ENCODE assay signal across 9 cellular contexts in the genomic region with DNA sequence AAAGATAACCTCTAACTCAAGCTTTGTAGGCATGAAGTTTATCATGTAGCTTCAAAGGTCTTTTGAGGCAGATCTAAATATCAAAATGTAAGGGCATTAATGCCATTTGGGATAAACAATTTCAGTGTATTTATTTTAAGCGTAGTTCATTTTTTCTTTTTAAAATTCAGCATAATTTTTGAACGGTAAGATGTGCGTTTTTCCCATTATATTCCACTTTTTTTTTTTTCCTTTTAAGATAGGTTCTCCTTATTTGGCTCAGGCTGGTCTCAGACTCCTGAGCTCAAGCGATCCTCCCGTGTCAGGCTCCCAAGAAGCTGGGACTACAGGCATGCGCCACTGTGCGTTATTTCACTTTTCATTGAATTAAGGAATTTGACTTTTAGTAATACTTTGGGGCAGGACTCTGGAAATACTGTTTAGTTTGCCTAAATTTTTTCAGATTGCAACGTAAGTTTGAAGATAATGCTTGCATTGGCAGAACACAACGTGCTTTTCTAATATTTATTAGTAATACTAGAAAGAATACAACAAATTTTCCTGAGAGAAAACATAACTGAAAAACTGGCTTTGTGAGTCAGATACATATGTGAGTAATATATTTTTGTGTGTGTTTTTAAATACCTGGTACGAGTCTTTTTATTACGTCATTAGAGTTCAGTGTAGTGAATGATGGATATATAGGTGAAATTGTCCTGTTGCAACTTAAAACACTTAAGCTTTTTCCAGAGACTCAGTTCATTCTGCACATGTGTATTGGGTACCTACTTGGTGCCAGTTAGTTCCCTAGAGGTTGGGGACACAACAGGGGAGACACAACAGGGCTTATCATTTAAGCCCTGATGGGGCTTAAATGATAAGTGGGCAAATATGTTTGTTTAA. TPM values are rescaled to one million over a fixed set of nuclear protein-coding genes. Genes with fewer than 3 reads are reported as not detected.
DNase-seq lines count a peak whose midpoint lies in the region; ATAC-seq and TF ChIP-seq lines count a peak whose summit lies in the region.
"Had no signal": no experiment of that assay in that cellular context is flagged by ENCODE, and none has a peak within 500 bp of the region (broad histone marks: within the 10 kb centered on the region; RNA-seq: fewer than 3 reads in every experiment).

No MANE protein-coding gene starts in this region.

- peaks cover 18 to 26% (median 22%) of the 10 kb centered on the region in 3 donors for H3K4me1 Mint-ChIP-seq in CD8-positive, alpha-beta memory T cell
- H3K4me1 Mint-ChIP-seq in naive thymus-derived CD4-positive, alpha-beta T cell = peaks cover 11 to 46% (median 32%) of the 10 kb centered on the region in 7 donors

- H3K36me3 Mint-ChIP-seq in CD8-positive, alpha-beta memory T cell = peaks cover 1 to 6% (median 4%) of the 10 kb centered on the region in 3 donors
- peaks cover 0 to 15% (median 7%) of the 10 kb centered on the region in 5 donors for H3K36me3 Mint-ChIP-seq in naive thymus-derived CD4-positive, alpha-beta T cell

- no peak overlapping the region for H3K9ac ChIP-seq in colonic mucosa (ENCODE audit: low read depth in 2 of 2, low read length in 2 of 2)

- no peak for ATAC-seq in naive thymus-derived CD4-positive, alpha-beta T cell
- no peak for ATAC-seq in HG03159 (IDR thresholded peaks at IDR 0.05; ENCODE audit: unreplicated experiment)
- no peak for ATAC-seq in GM19463 (IDR thresholded peaks at IDR 0.05; ENCODE audit: unreplicated experiment)

- H3K4me3 ChIP-seq in CD8-positive, alpha-beta memory T cell (ENCODE audit: low read length) = no peak overlapping the region
- H3K4me3 ChIP-seq in MG63 = peak overlapping the region; percentile 77
- H3K4me3 ChIP-seq in colonic mucosa = peak overlapping the region; percentile 84
- H3K4me3 ChIP-seq in naive thymus-derived CD4-positive, alpha-beta T cell (ENCODE audit: low read length) = no peak overlapping the region

- intact Hi-C loops in colonic mucosa (cut with DNase I) = no loop called here
- intact Hi-C loops in naive thymus-derived CD4-positive, alpha-beta T cell (cut with micrococcal nuclease) = loop anchor here (2.0 to 10.0 kb wide), 12 partner anchors 184 to 1908 kb away; a partner anchor contains a TSS

- no peak for DNase-seq in CD8-positive, alpha-beta memory T cell
- DNase-seq in MG63 = no peak
- DNase-seq in colonic mucosa = peak; percentile 21
- DNase-seq in naive thymus-derived CD4-positive, alpha-beta T cell = no peak
- DNase-seq in D341Med (ENCODE audit: low spot score) = no peak
- no peak for DNase-seq in germinal center (ENCODE audit: low spot score)
- DNase-seq: activated CD4-positive, alpha-beta T cell treated with anti-CD3 and anti-CD28 coated beads for 36 hours had no signal

- H3K9me3 Mint-ChIP-seq in CD8-positive, alpha-beta memory T cell = peaks cover 0 to 8% (median 2%) of the 10 kb centered on the region in 5 donors
- H3K9me3 Mint-ChIP-seq in naive thymus-derived CD4-positive, alpha-beta T cell = peaks cover 0 to 9% (median 3%) of the 10 kb centered on the region in 11 donors

- H3K9me3 ChIP-seq in CD8-positive, alpha-beta memory T cell (ENCODE audit: low read length) = no peaks in the 10 kb centered on the region
- H3K9me3 ChIP-seq in MG63 (peaks cover 18% of the 10 kb centered on the region), colonic mucosa (no peaks in the 10 kb centered on the region)
- H3K9me3 ChIP-seq in naive thymus-derived CD4-positive, alpha-beta T cell (ENCODE audit: control insufficient read depth in 2 of 3, low read length in 3 of 3) = no peaks in the 10 kb centered on the region

- CTCF ChIA-PET in CD8-positive, alpha-beta memory T cell (lab: Charles Lee) = no interaction called here
- CTCF ChIA-PET in naive thymus-derived CD4-positive, alpha-beta T cell (lab: Charles Lee) = no interaction called here

- peaks cover 8% of the 10 kb centered on the region for H3K4me1 ChIP-seq in CD8-positive, alpha-beta memory T cell (ENCODE audit: insufficient read depth, low read length)
- H3K4me1 ChIP-seq in colonic mucosa = no peaks in the 10 kb centered on the region
- peaks cover 0 to 5% of the 10 kb centered on the region in 2 donors for H3K4me1 ChIP-seq in naive thymus-derived CD4-positive, alpha-beta T cell (ENCODE audit: control insufficient read depth in 2 of 2, insufficient read depth in 2 of 2, low read length in 2 of 2)

- H3K36me3 ChIP-seq in CD8-positive, alpha-beta memory T cell (ENCODE audit: insufficient read depth, low read length) = no peaks in the 10 kb centered on the region
- H3K36me3 ChIP-seq in MG63 = peaks cover 55% of the 10 kb centered on the region
- H3K36me3 ChIP-seq in colonic mucosa = no peaks in the 10 kb centered on the region
- peaks cover 0 to 10% (median 0%) of the 10 kb centered on the region in 3 experiments for H3K36me3 ChIP-seq in naive thymus-derived CD4-positive, alpha-beta T cell (ENCODE audit: control insufficient read depth in 2 of 3, insufficient read depth in 3 of 3, low read length in 3 of 3)

- H3K27ac Mint-ChIP-seq in CD8-positive, alpha-beta memory T cell = peak overlapping the region in 2 of 8 donors; percentile 25 to 88
- H3K27ac Mint-ChIP-seq in naive thymus-derived CD4-positive, alpha-beta T cell = peak overlapping the region in 7 of 9 donors; percentile 41 to 93 (median 73)

- POLR2A ChIA-PET in CD8-positive, alpha-beta memory T cell (lab: Charles Lee) = no interaction called here
- POLR2A ChIA-PET in naive thymus-derived CD4-positive, alpha-beta T cell (lab: Charles Lee) = interaction anchor here (0.6 to 0.8 kb wide), 2 partner anchors 300 to 336 kb away, joined by 3 to 6 read pairs; no protein-coding TSS in a partner anchor

- peak overlapping the region in 5 of 7 donors; percentile 50 to 93 (median 88) for H3K4me3 Mint-ChIP-seq in CD8-positive, alpha-beta memory T cell
- H3K4me3 Mint-ChIP-seq in naive thymus-derived CD4-positive, alpha-beta T cell = peak overlapping the region in 8 of 10 donors; percentile 83 to 96 (median 90)

- H3K27me3 Mint-ChIP-seq in CD8-positive, alpha-beta memory T cell = peaks cover 18 to 63% of the 10 kb centered on the region in 2 donors
- H3K27me3 Mint-ChIP-seq in naive thymus-derived CD4-positive, alpha-beta T cell = peaks cover 0 to 29% (median 0%) of the 10 kb centered on the region in 5 donors
- H3K27me3 Mint-ChIP-seq: activated CD4-positive, alpha-beta T cell treated with anti-CD3 and anti-CD28 coated beads for 36 hours had no signal

- no peaks in the 10 kb centered on the region for H3K27me3 ChIP-seq in CD8-positive, alpha-beta memory T cell (ENCODE audit: insufficient read depth, low read length, poor library complexity, severe bottlenecking)
- H3K27me3 ChIP-seq in MG63 = no peaks in the 10 kb centered on the region
- no peaks in the 10 kb centered on the region for H3K27me3 ChIP-seq in colonic mucosa
- H3K27me3 ChIP-seq in naive thymus-derived CD4-positive, alpha-beta T cell (ENCODE audit: control insufficient read depth in 2 of 2, insufficient read depth in 2 of 2, low read length in 2 of 2) = no peaks in the 10 kb centered on the region

- H3K27ac ChIP-seq in CD8-positive, alpha-beta memory T cell (ENCODE audit: low read depth, low read length) = peak overlapping the region; percentile 17
- peak overlapping the region; percentile 95 for H3K27ac ChIP-seq in colonic mucosa
- no peak overlapping the region for H3K27ac ChIP-seq in naive thymus-derived CD4-positive, alpha-beta T cell (ENCODE audit: low read depth, low read length)

- no peak for TF ChIP-seq CTCF in colonic mucosa (IDR thresholded peaks at IDR 0.05)

RNA-seq across cellular contexts. Expression of a gene that starts 2.2 kb away (rescaled TPM):
- 1 to 10 TPM; 1.8 to 2.1 TPM for total RNA-seq in CD8-positive, alpha-beta memory T cell
- polyA plus RNA-seq in CD8-positive, alpha-beta memory T cell = 4.1 TPM
- total RNA-seq in MG63 (2014; rRNA removed; shearing (Covaris generic); ENCODE audit: low replicate concordance) = 63.0 and 119 TPM in 2 replicates
- 10 to 100 TPM; 23.5 to 49.1 TPM for total RNA-seq in colonic mucosa
- 10 to 100 TPM in 4 of 5 experiments, 1 to 10 TPM in 1; 3.7 to 22.3 (median 18.2) TPM for total RNA-seq in naive thymus-derived CD4-positive, alpha-beta T cell
- polyA plus RNA-seq in naive thymus-derived CD4-positive, alpha-beta T cell = 1 to 10 TPM; 7.7 to 9.3 TPM

Comparison
In these comparisons a context has a peak if more than half of its experiments do, and no peak if none do; other contexts are left out.
1. H3K4me3 ChIP-seq: peak in MG63 (single experiment) and colonic mucosa (single experiment); none in CD8-positive, alpha-beta memory T cell (single experiment) and naive thymus-derived CD4-positive, alpha-beta T cell (single experiment).